Comparison of ENCODE assay signal across 10 cellular contexts in the genomic region with DNA sequence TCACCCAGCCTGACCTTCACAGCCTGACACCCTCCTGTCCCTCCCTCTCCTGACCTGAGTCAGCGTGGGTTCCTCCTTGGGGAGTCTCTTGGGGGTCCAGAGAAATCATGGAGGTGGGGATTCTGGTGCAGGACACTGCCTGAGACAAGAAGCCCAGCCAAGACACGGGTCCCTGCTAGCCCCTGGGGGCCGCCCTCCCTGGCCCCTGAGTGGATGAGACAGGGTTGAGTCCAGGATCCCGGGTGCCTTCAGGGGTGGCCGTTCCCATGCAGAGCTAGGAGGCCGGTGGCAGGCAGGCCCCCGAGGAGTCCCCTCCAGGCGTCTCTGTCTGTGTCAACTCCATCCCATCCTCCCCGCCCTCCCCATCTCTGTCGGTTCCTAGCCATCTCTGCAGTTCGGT. TPM values are rescaled to one million over a fixed set of nuclear protein-coding genes. Genes with fewer than 3 reads are reported as not detected.
DNase-seq lines count a peak whose midpoint lies in the region; ATAC-seq and TF ChIP-seq lines count a peak whose summit lies in the region.
"Had no signal": no experiment of that assay in that cellular context is flagged by ENCODE, and none has a peak within 500 bp of the region (broad histone marks: within the 10 kb centered on the region; RNA-seq: fewer than 3 reads in every experiment).

No MANE protein-coding gene starts in this region.

- H3K27me3 ChIP-seq in heart right ventricle (peaks cover 0 to 4% (median 0%) of the 10 kb centered on the region in 7 donors), thoracic aorta (replicated peaks; ENCODE audit: insufficient read depth) (no peaks in the 10 kb centered on the region)

- H3K4me3 ChIP-seq in heart right ventricle (peak overlapping the region in 7 of 10 donors; percentile 82 to 96 (median 88)), lower leg skin (ENCODE audit: low read depth, poor library complexity, severe bottlenecking) (no peak overlapping the region), thoracic aorta (peak overlapping the region; percentile 76)

- TF ChIP-seq CTCF in heart right ventricle (IDR thresholded peaks at IDR 0.05) (no peak), lower leg skin (IDR thresholded peaks at IDR 0.05) (no peak), thoracic aorta (IDR thresholded peaks at IDR 0.05) (no peak), omental fat pad (IDR thresholded peaks at IDR 0.05) (no peak)

- no peak for TF ChIP-seq POLR2A in lower leg skin (IDR thresholded peaks at IDR 0.05)

- peak overlapping the region; percentile 95 to 96 for H3K27ac Mint-ChIP-seq in activated naive CD4-positive, alpha-beta T cell treated with anti-CD3 and anti-CD28 coated beads, Interleukin-2, amount 50 U/mL, for 72 hours

- H3K4me1 ChIP-seq in heart right ventricle = peaks cover 14 to 62% (median 41%) of the 10 kb centered on the region in 9 donors
- H3K4me1 ChIP-seq in thoracic aorta (ENCODE audit: control insufficient read depth in 1 of 2, low read depth in 2 of 2) = peaks cover 18 to 43% of the 10 kb centered on the region in 2 donors

- H3K9me3 ChIP-seq in heart right ventricle (no peaks in the 10 kb centered on the region), thoracic aorta (no peaks in the 10 kb centered on the region)

- ATAC-seq in heart right ventricle (no peak), left ventricle myocardium superior (no peak), thoracic aorta (ENCODE audit: insufficient number of reproducible peaks, low FRiP score, low read depth) (no peak), omental fat pad (ENCODE audit: low FRiP score) (no peak)
- no peak for ATAC-seq in activated naive CD4-positive, alpha-beta T cell treated with anti-CD3 and anti-CD28 coated beads, Interleukin-2, amount 50 U/mL, for 72 hours
- ATAC-seq: activated CD4-positive, CD25-positive, alpha-beta regulatory T cell treated with anti-CD3 and anti-CD28 coated beads, Interleukin-2, amount 50 U/mL, for 24 hours had no signal

- WGBS in heart right ventricle, 2 donors = 71 to 76% methylated on average over 11 of the region's 11 CpGs
- 59% methylated on average over 11 of the region's 11 CpGs for WGBS in lower leg skin, 2 donors

- no peaks in the 10 kb centered on the region for H3K9me3 Mint-ChIP-seq in activated naive CD4-positive, alpha-beta T cell treated with anti-CD3 and anti-CD28 coated beads, Interleukin-2, amount 50 U/mL, for 72 hours

- intact Hi-C loops in heart right ventricle (cut with DNase I) = no loop called here
- intact Hi-C loops in left ventricle myocardium superior (cut with micrococcal nuclease) = no loop called here
- intact Hi-C loops in lower leg skin (cut with DNase I; ENCODE audit: low total_unique reads) = no loop called here

- H3K36me3 ChIP-seq in heart right ventricle (peaks cover 0 to 35% (median 7%) of the 10 kb centered on the region in 9 donors), thoracic aorta (peaks cover 8% of the 10 kb centered on the region)

- H3K27ac ChIP-seq in heart right ventricle (no peak overlapping the region), thoracic aorta (no peak overlapping the region)

- no peak for DNase-seq in heart right ventricle
- DNase-seq in left ventricle myocardium superior = no peak
- peak in 1 of 2 donors; percentile 60 for DNase-seq in activated naive CD4-positive, alpha-beta T cell treated with anti-CD3 and anti-CD28 coated beads, Interleukin-2, amount 50 U/mL, for 72 hours (ENCODE audit: low spot score in 2 of 2)
- peak; percentile 15 to 86 for DNase-seq in lower leg skin (ENCODE audit: low spot score in 2 of 2)
- DNase-seq in thoracic aorta (ENCODE audit: low spot score) = no peak
- DNase-seq in omental fat pad (ENCODE audit: low spot score) = no peak
- no peak for DNase-seq in NCI-H226
- no peak for DNase-seq in SIG-M5 treated with dmso at 0.1 percent for 504 hours (lab: John Stamatoyannopoulos, UW; ENCODE audit: unreplicated experiment)
- DNase-seq: NCI-H446 treated with DMSO at 0.1 percent for 48 hours had no signal

- H3K36me3 Mint-ChIP-seq in activated naive CD4-positive, alpha-beta T cell treated with anti-CD3 and anti-CD28 coated beads, Interleukin-2, amount 50 U/mL, for 72 hours = peaks cover 10% of the 10 kb centered on the region in 2 donors

RNA-seq across cellular contexts. Expression of gene MAP2K7, which starts 1.6 kb away (rescaled TPM):
- total RNA-seq in heart right ventricle (10 to 100 TPM; 21.3 to 32.5 (median 24.6) TPM), left ventricle myocardium superior (30.4 TPM), lower leg skin (10 to 100 TPM; 23.1 to 47.8 (median 30.9) TPM), thoracic aorta (10 to 100 TPM; 15.2 to 16.9 TPM), omental fat pad (10 to 100 TPM; 12.9 to 13.7 (median 13.6) TPM)
- polyA plus RNA-seq in heart right ventricle = 10 to 100 TPM; 13.1 to 53.8 TPM
- total RNA-seq in activated naive CD4-positive, alpha-beta T cell treated with anti-CD3 and anti-CD28 coated beads, Interleukin-2, amount 50 U/mL, for 72 hours = 10 to 100 TPM; 38.4 to 55.3 TPM

RNA-seq across cellular contexts. Expression of gene TGFBR3L, which starts 9.3 kb away (rescaled TPM):
- total RNA-seq in heart right ventricle (10 to 100 TPM in 2 of 10 donors, 1 to 10 TPM in 8; 1.1 to 11.6 (median 4.7) TPM), left ventricle myocardium superior (11.4 TPM), lower leg skin (1 to 10 TPM in 3 of 4 donors, not detected in 1; 1.5 to 3.7 (median 2.1) TPM), thoracic aorta (not detected), omental fat pad (not detected)
- polyA plus RNA-seq in heart right ventricle = 1 to 10 TPM; 1.9 to 2.3 TPM
- 1 to 10 TPM; 3.3 to 5.8 TPM for total RNA-seq in activated naive CD4-positive, alpha-beta T cell treated with anti-CD3 and anti-CD28 coated beads, Interleukin-2, amount 50 U/mL, for 72 hours

RNA-seq across cellular contexts. Expression of gene SNAPC2, which starts 14.8 kb away (rescaled TPM):
- total RNA-seq in heart right ventricle = 10 to 100 TPM in 3 of 10 donors, 1 to 10 TPM in 7; 5.7 to 12.9 (median 9.5) TPM
- polyA plus RNA-seq in heart right ventricle = 10 to 100 TPM in 1 of 2 donors, 1 to 10 TPM in 1; 7.3 to 26.1 TPM
- total RNA-seq in left ventricle myocardium superior = 9.7 TPM
- 10 to 100 TPM; 16.0 to 22.0 TPM for total RNA-seq in activated naive CD4-positive, alpha-beta T cell treated with anti-CD3 and anti-CD28 coated beads, Interleukin-2, amount 50 U/mL, for 72 hours
- total RNA-seq in lower leg skin = 10 to 100 TPM; 15.7 to 26.4 (median 24.6) TPM
- 10 to 100 TPM; 13.3 to 26.1 TPM for total RNA-seq in thoracic aorta
- total RNA-seq in omental fat pad = 10 to 100 TPM in 3 of 4 donors, 1 to 10 TPM in 1; 4.7 to 13.1 (median 12.3) TPM

RNA-seq across cellular contexts. Expression of gene LRRC8E, which starts 17.0 kb away (rescaled TPM):
- total RNA-seq in heart right ventricle = 1 to 10 TPM in 5 of 10 donors, under 1 TPM in 5; 0.33 to 3.3 (median 0.99) TPM
- polyA plus RNA-seq in heart right ventricle = 1 to 10 TPM in 1 of 2 donors, under 1 TPM in 1; 0.66 to 1.2 TPM
- 3.1 TPM for total RNA-seq in left ventricle myocardium superior
- total RNA-seq in activated naive CD4-positive, alpha-beta T cell treated with anti-CD3 and anti-CD28 coated beads, Interleukin-2, amount 50 U/mL, for 72 hours = not detected
- total RNA-seq in lower leg skin = 10 to 100 TPM; 27.3 to 31.8 (median 29.8) TPM
- total RNA-seq in thoracic aorta = under 1 TPM in 1 of 2 donors, not detected in 1; 0.14 TPM
- total RNA-seq in omental fat pad = 1 to 10 TPM in 3 of 4 donors, under 1 TPM in 1; 0.79 to 6.5 (median 3.0) TPM

RNA-seq across cellular contexts. Expression of gene CTXN1, which starts 20.6 kb away (rescaled TPM):
- under 1 TPM in 6 of 10 donors, not detected in 4; 0.18 to 0.44 (median 0.24) TPM for total RNA-seq in heart right ventricle
- polyA plus RNA-seq in heart right ventricle = under 1 TPM in 1 of 2 donors, not detected in 1; 0.74 TPM
- total RNA-seq in left ventricle myocardium superior = 0.20 TPM
- total RNA-seq in activated naive CD4-positive, alpha-beta T cell treated with anti-CD3 and anti-CD28 coated beads, Interleukin-2, amount 50 U/mL, for 72 hours = under 1 TPM in 1 of 2 donors, not detected in 1; 0.78 TPM
- total RNA-seq in lower leg skin = 1 to 10 TPM; 4.0 to 4.8 (median 4.0) TPM
- under 1 TPM in 1 of 2 donors, not detected in 1; 0.54 TPM for total RNA-seq in thoracic aorta
- total RNA-seq in omental fat pad = 1 to 10 TPM in 3 of 4 donors, not detected in 1; 1.6 to 3.7 (median 2.0) TPM

Comparison
In these comparisons a context has a peak if more than half of its experiments do, and no peak if none do; other contexts are left out.
1. DNase-seq: peak in lower leg skin (2 of 2); none in heart right ventricle (0 of 2), left ventricle myocardium superior (single experiment), thoracic aorta (single experiment), omental fat pad (single experiment), NCI-H226 (single experiment) and SIG-M5 treated with dmso at 0.1 percent for 504 hours (single experiment).